In genomic region chr19:33389574-33390119, GRCh38 we compare ENCODE assay signal across 2 cellular contexts.
TF ChIP-seq lines count a peak whose summit lies in the region.

No MANE protein-coding gene starts in this region.

TF ChIP-seq in SK-N-SH, 30 proteins besides CTCF, POLR2A, EP300 and RAD21 (continued from another document):
- TF ChIP-seq REST (IDR thresholded peaks at IDR 0.05; ENCODE audit: low read depth, low read length) (no peak), TEAD4 (IDR thresholded peaks at IDR 0.05; ENCODE audit: borderline replicate concordance, insufficient read depth) (no peak), GATA2 (CRISPR knock-in tag; IDR thresholded peaks at IDR 0.05) (no peak), RCOR1 (IDR thresholded peaks at IDR 0.05; ENCODE audit: low read length) (no peak), POLR2AphosphoS5 (IDR thresholded peaks at IDR 0.05; ENCODE audit: low read depth, low read length) (no peak), FOXM1 (IDR thresholded peaks at IDR 0.05; ENCODE audit: low read depth) (no peak), ELF1 (IDR thresholded peaks at IDR 0.05) (no peak), MAX (IDR thresholded peaks at IDR 0.05; ENCODE audit: low read depth) (no peak), ZBTB33 (IDR thresholded peaks at IDR 0.05; ENCODE audit: borderline replicate concordance, low read depth) (no peak), FOXJ3 (CRISPR knock-in tag; IDR thresholded peaks at IDR 0.05) (no peak), YY1 (IDR thresholded peaks at IDR 0.05; ENCODE audit: low read depth) (no peak)

TF ChIP-seq in SK-N-SH treated with all-trans-retinoic acid at 6 μM for 48 hours, 23 proteins besides CTCF, POLR2A, EP300 and RAD21 (continued from another document):
- TF ChIP-seq TSHZ2 (CRISPR knock-in tag; IDR thresholded peaks at IDR 0.05) (no peak), ZC3H10 (CRISPR knock-in tag; IDR thresholded peaks at IDR 0.05) (no peak), POU6F1 (CRISPR knock-in tag; IDR thresholded peaks at IDR 0.05; ENCODE audit: borderline replicate concordance, low read depth) (no peak), TOX (CRISPR knock-in tag; IDR thresholded peaks at IDR 0.05; ENCODE audit: borderline replicate concordance) (no peak)
TF ChIP-seq in SK-N-SH treated with all-trans-retinoic acid at 6 μM for 48 hours: peak in this region for 0.
